Comparison of ENCODE assay signal across 35 cellular contexts in genomic region chr11:134700101-134700640, GRCh38.
"Had no signal": no experiment of that assay in that cellular context is flagged by ENCODE, and none has a peak within 500 bp of the region (broad histone marks: within the 10 kb centered on the region; RNA-seq: fewer than 3 reads in every experiment).

No MANE protein-coding gene starts in this region.

- FAIRE-seq: colon, TTC549 had no signal

- H3K36me3 ChIP-seq: ascending aorta had no signal

- H3K27ac Mint-ChIP-seq: activated B cell treated with CpG ODN at 0.5 μM for 24 hours; activated CD4-positive, alpha-beta memory T cell treated with anti-CD3 and anti-CD28 coated beads for 36 hours; activated CD4-positive, alpha-beta T cell treated with anti-CD3 and anti-CD28 coated beads, Interleukin-2, amount 10 ng/mL, durations not matched to agents 24 days and 14 days; activated CD8-positive, alpha-beta T cell treated with anti-CD3 and anti-CD28 coated beads for 36 hours; activated naive CD4-positive, alpha-beta T cell treated with anti-CD3 and anti-CD28 coated beads, Interleukin-2, amount 10 ng/mL, durations not matched to agents 7 days and 5 days; activated naive CD4-positive, alpha-beta T cell treated with anti-CD3 and anti-CD28 coated beads, Interleukin-2, amount 50 U/mL, for 24 hours; activated naive CD8-positive, alpha-beta T cell; activated naive CD8-positive, alpha-beta T cell treated with anti-CD3 and anti-CD28 coated beads, Interleukin-2, amount 10 ng/mL, durations not matched to agents 7 days and 5 days; activated naive CD8-positive, alpha-beta T cell treated with anti-CD3 and anti-CD28 coated beads, Interleukin-2, amount 50 U/mL, for 24 hours; activated T-cell treated with anti-CD3 and anti-CD28 coated beads, Interleukin-2, amount 50 U/mL, for 72 hours; activated T-helper 1 cell treated with anti-CD3 and anti-CD28 coated beads, Interleukin-12 subunit alpha, Interleukin-12 subunit beta, Interleukin-2, Interleukin-4 antibody, amounts not matched to agents 30 ng/mL and 10 ng/mL and 1 ng/mL, durations not matched to agents 14 hours and 24 hours and 36 hours; activated T-helper 2 cell treated with anti-CD3 and anti-CD28 coated beads, Interferon-gamma antibody, Interleukin-2, Interleukin-4, amounts not matched to agents 10 μg/mL and 5 μg/mL and 100 μg/mL, durations not matched to agents 14 hours and 24 hours and 36 hours; brain; T-helper 1 cell treated with Interleukin-12 subunit alpha and Interleukin-12 subunit beta and Interleukin-4 antibody, amounts not matched to agents 30 μg/mL and 1 μg/mL, for 36 hours; T-helper 2 cell treated with Interferon-gamma antibody and Interleukin-4, amounts not matched to agents 5 μg/mL and 100 μg/mL, for 36 hours had no signal

- H3K9me3 ChIP-seq: ascending aorta had no signal

- H3K9me3 Mint-ChIP-seq: activated B cell treated with CpG ODN at 0.5 μM for 24 hours; activated CD4-positive, alpha-beta memory T cell treated with anti-CD3 and anti-CD28 coated beads for 36 hours; activated CD4-positive, alpha-beta T cell treated with anti-CD3 and anti-CD28 coated beads, Interleukin-2, amount 10 ng/mL, durations not matched to agents 24 days and 14 days; activated CD8-positive, alpha-beta T cell treated with anti-CD3 and anti-CD28 coated beads for 36 hours; activated naive CD4-positive, alpha-beta T cell treated with anti-CD3 and anti-CD28 coated beads, Interleukin-2, amount 10 ng/mL, durations not matched to agents 7 days and 5 days; activated naive CD4-positive, alpha-beta T cell treated with anti-CD3 and anti-CD28 coated beads, Interleukin-2, amount 50 U/mL, for 24 hours; activated naive CD8-positive, alpha-beta T cell treated with anti-CD3 and anti-CD28 coated beads, Interleukin-2, amount 10 ng/mL, durations not matched to agents 7 days and 5 days; activated naive CD8-positive, alpha-beta T cell treated with anti-CD3 and anti-CD28 coated beads, Interleukin-2, amount 50 U/mL, for 24 hours; activated T-cell treated with anti-CD3 and anti-CD28 coated beads, Interleukin-2, amount 50 U/mL, for 4 hours; activated T-cell treated with anti-CD3 and anti-CD28 coated beads, Interleukin-2, amount 50 U/mL, for 72 hours; activated T-helper 1 cell treated with anti-CD3 and anti-CD28 coated beads, Interleukin-12 subunit alpha, Interleukin-12 subunit beta, Interleukin-2, Interleukin-4 antibody, amounts not matched to agents 30 ng/mL and 10 ng/mL and 1 ng/mL, durations not matched to agents 14 hours and 24 hours and 36 hours; activated T-helper 2 cell treated with anti-CD3 and anti-CD28 coated beads, Interferon-gamma antibody, Interleukin-2, Interleukin-4, amounts not matched to agents 10 μg/mL and 5 μg/mL and 100 μg/mL, durations not matched to agents 14 hours and 24 hours and 36 hours; brain; T-helper 1 cell treated with Interleukin-12 subunit alpha and Interleukin-12 subunit beta and Interleukin-4 antibody, amounts not matched to agents 30 μg/mL and 1 μg/mL, for 36 hours; T-helper 2 cell treated with Interferon-gamma antibody and Interleukin-4, amounts not matched to agents 5 μg/mL and 100 μg/mL, for 36 hours had no signal

- H3K4me1 ChIP-seq: ascending aorta had no signal

- DNase-seq: activated B cell treated with CpG ODN at 0.5 μM for 24 hours; activated CD4-positive, alpha-beta memory T cell treated with anti-CD3 and anti-CD28 coated beads for 36 hours; activated CD4-positive, alpha-beta T cell treated with anti-CD3 and anti-CD28 coated beads for 4 hours; activated CD4-positive, alpha-beta T cell treated with anti-CD3 and anti-CD28 coated beads, Interleukin-2, amount 10 ng/mL, durations not matched to agents 24 days and 14 days; activated CD4-positive, alpha-beta T cell treated with anti-CD3 and anti-CD28 coated beads, Interleukin-2, amount 50 U/mL, for 1 hour; activated CD4-positive, alpha-beta T cell treated with anti-CD3 and anti-CD28 coated beads, Interleukin-2, amount 50 U/mL, for 4 hours; activated CD4-positive, CD25-positive, alpha-beta regulatory T cell treated with anti-CD3 and anti-CD28 coated beads, Interleukin-2, amount 50 U/mL, for 72 hours; activated CD8-positive, alpha-beta memory T cell treated with anti-CD3 and anti-CD28 coated beads, Interleukin-2, amount 50 U/mL, for 4 hours; activated CD8-positive, alpha-beta T cell treated with anti-CD3 and anti-CD28 coated beads for 36 hours; activated effector memory CD4-positive, alpha-beta T cell treated with Interleukin-2 at 50 U/mL for 16 hours; activated gamma-delta T cell; activated naive CD4-positive, alpha-beta T cell treated with anti-CD3 and anti-CD28 coated beads, Interleukin-2, amount 10 ng/mL, durations not matched to agents 7 days and 5 days; activated naive CD4-positive, alpha-beta T cell treated with Interleukin-2 at 50 U/mL for 16 hours; activated naive CD8-positive, alpha-beta T cell treated with anti-CD3 and anti-CD28 coated beads, Interleukin-2, amount 10 ng/mL, durations not matched to agents 7 days and 5 days; activated naive CD8-positive, alpha-beta T cell treated with anti-CD3 and anti-CD28 coated beads, Interleukin-2, amount 50 U/mL, for 24 hours; activated T-cell treated with anti-CD3 and anti-CD28 coated beads for 4 hours; activated T-cell treated with anti-CD3 and anti-CD28 coated beads, Interleukin-2, amount 50 U/mL, for 1 hour; activated T-cell treated with anti-CD3 and anti-CD28 coated beads, Interleukin-2, amount 50 U/mL, for 4 hours; activated T-cell treated with anti-CD3 and anti-CD28 coated beads, Interleukin-2, amount 50 U/mL, for 72 hours; amygdala; anterior cingulate cortex; central memory CD4-positive, alpha-beta T cell; T-helper 2 cell; T-helper 9 cell had no signal

- H3K27ac ChIP-seq: ascending aorta, VCaP had no signal

- H3K4me1 Mint-ChIP-seq: activated B cell treated with CpG ODN at 0.5 μM for 24 hours; activated CD4-positive, alpha-beta T cell treated with anti-CD3 and anti-CD28 coated beads, Interleukin-2, amount 10 ng/mL, durations not matched to agents 24 days and 14 days; activated naive CD4-positive, alpha-beta T cell treated with anti-CD3 and anti-CD28 coated beads, Interleukin-2, amount 10 ng/mL, durations not matched to agents 7 days and 5 days; activated naive CD4-positive, alpha-beta T cell treated with anti-CD3 and anti-CD28 coated beads, Interleukin-2, amount 50 U/mL, for 24 hours; activated naive CD8-positive, alpha-beta T cell treated with anti-CD3 and anti-CD28 coated beads, Interleukin-2, amount 10 ng/mL, durations not matched to agents 7 days and 5 days; activated naive CD8-positive, alpha-beta T cell treated with anti-CD3 and anti-CD28 coated beads, Interleukin-2, amount 50 U/mL, for 24 hours had no signal

- H3K4me3 Mint-ChIP-seq: activated B cell treated with CpG ODN at 0.5 μM for 24 hours; activated CD4-positive, alpha-beta memory T cell treated with anti-CD3 and anti-CD28 coated beads for 36 hours; activated CD4-positive, alpha-beta T cell treated with anti-CD3 and anti-CD28 coated beads, Interleukin-2, amount 10 ng/mL, durations not matched to agents 24 days and 14 days; activated CD8-positive, alpha-beta T cell treated with anti-CD3 and anti-CD28 coated beads for 36 hours; activated naive CD4-positive, alpha-beta T cell treated with anti-CD3 and anti-CD28 coated beads, Interleukin-2, amount 10 ng/mL, durations not matched to agents 7 days and 5 days; activated naive CD4-positive, alpha-beta T cell treated with anti-CD3 and anti-CD28 coated beads, Interleukin-2, amount 50 U/mL, for 24 hours; activated naive CD8-positive, alpha-beta T cell; activated naive CD8-positive, alpha-beta T cell treated with anti-CD3 and anti-CD28 coated beads, Interleukin-2, amount 10 ng/mL, durations not matched to agents 7 days and 5 days; activated naive CD8-positive, alpha-beta T cell treated with anti-CD3 and anti-CD28 coated beads, Interleukin-2, amount 50 U/mL, for 24 hours; activated T-cell treated with anti-CD3 and anti-CD28 coated beads, Interleukin-2, amount 50 U/mL, for 4 hours; activated T-cell treated with anti-CD3 and anti-CD28 coated beads, Interleukin-2, amount 50 U/mL, for 72 hours; activated T-helper 1 cell treated with anti-CD3 and anti-CD28 coated beads, Interleukin-12 subunit alpha, Interleukin-12 subunit beta, Interleukin-2, Interleukin-4 antibody, amounts not matched to agents 30 ng/mL and 10 ng/mL and 1 ng/mL, durations not matched to agents 14 hours and 24 hours and 36 hours; brain; T-helper 1 cell treated with Interleukin-12 subunit alpha and Interleukin-12 subunit beta and Interleukin-4 antibody, amounts not matched to agents 30 μg/mL and 1 μg/mL, for 36 hours; T-helper 2 cell treated with Interferon-gamma antibody and Interleukin-4, amounts not matched to agents 5 μg/mL and 100 μg/mL, for 36 hours had no signal

- H3K4me3 ChIP-seq: ascending aorta had no signal

- ATAC-seq: activated CD8-positive, alpha-beta T cell treated with anti-CD3 and anti-CD28 coated beads for 36 hours; activated naive CD8-positive, alpha-beta T cell treated with anti-CD3 and anti-CD28 coated beads, Interleukin-2, amount 50 U/mL, for 24 hours; activated T-cell treated with anti-CD3 and anti-CD28 coated beads, Interleukin-2, amount 50 U/mL, for 4 hours; activated T-cell treated with anti-CD3 and anti-CD28 coated beads, Interleukin-2, amount 50 U/mL, for 72 hours had no signal

- H3K36me3 Mint-ChIP-seq: activated CD4-positive, alpha-beta memory T cell treated with anti-CD3 and anti-CD28 coated beads for 36 hours; activated naive CD4-positive, alpha-beta T cell treated with anti-CD3 and anti-CD28 coated beads, Interleukin-2, amount 10 ng/mL, durations not matched to agents 7 days and 5 days; activated naive CD4-positive, alpha-beta T cell treated with anti-CD3 and anti-CD28 coated beads, Interleukin-2, amount 50 U/mL, for 24 hours; activated naive CD8-positive, alpha-beta T cell; activated naive CD8-positive, alpha-beta T cell treated with anti-CD3 and anti-CD28 coated beads, Interleukin-2, amount 10 ng/mL, durations not matched to agents 7 days and 5 days; brain had no signal
